8 cellular contexts compared by ENCODE assay signal in the genomic region with DNA sequence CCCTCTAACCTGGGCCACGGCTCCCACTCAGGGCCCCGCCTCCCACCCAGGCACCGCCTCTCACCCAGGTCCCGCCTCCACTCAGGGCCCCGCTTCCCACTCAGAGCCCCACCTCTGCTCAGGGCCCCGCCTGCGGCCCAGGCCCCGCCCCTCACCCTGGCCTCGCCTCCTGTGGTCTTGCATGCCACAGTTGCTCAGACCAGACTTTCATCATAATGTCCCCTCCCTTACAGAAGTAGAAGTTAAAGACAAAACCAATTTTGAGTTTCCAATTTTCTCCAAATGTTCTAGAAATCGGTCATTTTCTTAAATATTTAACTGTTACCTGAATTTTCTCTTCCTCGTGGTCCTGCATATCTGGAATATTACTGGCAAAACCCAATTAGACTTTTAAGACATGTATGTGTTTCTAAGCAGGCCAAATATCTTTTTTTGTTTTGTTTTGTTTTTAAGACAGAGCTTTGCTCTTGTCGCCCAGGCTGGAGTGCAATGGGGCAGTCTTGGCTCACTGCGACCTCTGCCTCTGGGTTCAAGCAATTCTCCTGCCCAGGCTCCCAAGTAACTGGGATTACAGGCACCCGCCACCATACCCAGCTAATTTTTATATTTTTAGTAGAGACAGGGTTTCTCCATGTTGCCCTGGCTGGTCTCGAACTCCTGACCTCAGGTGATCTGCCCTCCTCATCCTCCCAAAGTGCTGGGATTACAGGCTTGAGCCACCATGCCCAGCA.
DNase-seq lines count a peak whose midpoint lies in the region; ATAC-seq and TF ChIP-seq lines count a peak whose summit lies in the region.
"Not testable (repeated sequence)": the region's sequence is repeated elsewhere in the genome, so short reads cannot be mapped to it uniquely, and the experiment has no call there.

No MANE protein-coding gene starts in this region.

- ATAC-seq in GM19438 (IDR thresholded peaks at IDR 0.05; ENCODE audit: low read depth, unreplicated experiment) (peak; percentile 71), HG03571 (IDR thresholded peaks at IDR 0.05; ENCODE audit: unreplicated experiment) (peak; percentile 49)
- ATAC-seq in activated T-cell treated with anti-CD3 and anti-CD28 coated beads, Interleukin-2, amount 50 U/mL, for 4 hours: peak; percentile 57 to 64

- not testable (repeated sequence) for TF ChIP-seq CTCF in endothelial cell (IDR thresholded peaks at IDR 0.05; ENCODE audit: unreplicated experiment)

- peak overlapping the region; percentile 24 for H3K4me3 Mint-ChIP-seq in activated T-cell treated with anti-CD3 and anti-CD28 coated beads, Interleukin-2, amount 50 U/mL, for 4 hours
- H3K4me3 Mint-ChIP-seq in endothelial cell (ENCODE audit: unreplicated experiment): peak overlapping the region; percentile 62

- not testable (repeated sequence) for H3K27me3 Mint-ChIP-seq in activated T-cell treated with anti-CD3 and anti-CD28 coated beads, Interleukin-2, amount 50 U/mL, for 4 hours (ENCODE audit: low read depth); endothelial cell (ENCODE audit: unreplicated experiment)

- not testable (repeated sequence) for H3K27ac Mint-ChIP-seq in endothelial cell (ENCODE audit: unreplicated experiment)

- H3K36me3 Mint-ChIP-seq in activated T-cell treated with anti-CD3 and anti-CD28 coated beads, Interleukin-2, amount 50 U/mL, for 4 hours (ENCODE audit: insufficient read depth); endothelial cell (ENCODE audit: low read depth, unreplicated experiment): not testable (repeated sequence)

- peak; percentile 42 to 43 for DNase-seq in AML-193 (lab: John Stamatoyannopoulos, UW)
- peak; percentile 89 for DNase-seq in SIG-M5 treated with dmso at 0.1 percent for 504 hours (lab: John Stamatoyannopoulos, UW; ENCODE audit: unreplicated experiment)
- DNase-seq in activated T-cell treated with anti-CD3 and anti-CD28 coated beads, Interleukin-2, amount 50 U/mL, for 4 hours: peak; percentile 83
- peak; percentile 64 for DNase-seq in endothelial cell (ENCODE audit: low spot score)
- peak; percentile 87 to 90 for DNase-seq in lung microvascular endothelial cell (ENCODE audit: low read depth in 2 of 2)
- peak; percentile 67 to 78 (median 72) for DNase-seq in stimulated activated CD4-positive, alpha-beta T cell treated with anti-CD3 and anti-CD28 coated beads, TNF-alpha, amount 100 ng/mL, for 1 hour (ENCODE audit: low read depth in 3 of 3, low spot score in 1 of 3)

- not testable (repeated sequence) for H3K4me1 Mint-ChIP-seq in activated T-cell treated with anti-CD3 and anti-CD28 coated beads, Interleukin-2, amount 50 U/mL, for 4 hours (ENCODE audit: low read depth); endothelial cell (ENCODE audit: unreplicated experiment)

- H3K9me3 Mint-ChIP-seq in activated T-cell treated with anti-CD3 and anti-CD28 coated beads, Interleukin-2, amount 50 U/mL, for 4 hours; endothelial cell (ENCODE audit: unreplicated experiment): not testable (repeated sequence)

Comparison
In these comparisons a context has a peak if more than half of its experiments do, and no peak if none do; other contexts are left out.
1. Peak in every context shown above with its lines: DNase-seq and ATAC-seq.